Comparison of ENCODE assay signal across 1 cellular context in genomic region chr3:16309558-16309957, GRCh38.
TF ChIP-seq lines count a peak whose summit lies in the region.

No MANE protein-coding gene starts in this region.

TF ChIP-seq in K562, 482 proteins besides CTCF, POLR2A, EP300 and RAD21 (continued from another document and continues in another):
- TF ChIP-seq, protein P1, sequence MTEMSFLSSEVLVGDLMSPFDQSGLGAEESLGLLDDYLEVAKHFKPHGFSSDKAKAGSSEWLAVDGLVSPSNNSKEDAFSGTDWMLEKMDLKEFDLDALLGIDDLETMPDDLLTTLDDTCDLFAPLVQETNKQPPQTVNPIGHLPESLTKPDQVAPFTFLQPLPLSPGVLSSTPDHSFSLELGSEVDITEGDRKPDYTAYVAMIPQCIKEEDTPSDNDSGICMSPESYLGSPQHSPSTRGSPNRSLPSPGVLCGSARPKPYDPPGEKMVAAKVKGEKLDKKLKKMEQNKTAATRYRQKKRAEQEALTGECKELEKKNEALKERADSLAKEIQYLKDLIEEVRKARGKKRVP (CRISPR knock-in tag; IDR thresholded peaks at IDR 0.05): no peak
- TF ChIP-seq CBX5 (IDR thresholded peaks at IDR 0.05; ENCODE audit: borderline replicate concordance, low read depth) (no peak), MCM7 (IDR thresholded peaks at IDR 0.05) (no peak), PATZ1 (CRISPR knock-in tag; IDR thresholded peaks at IDR 0.05; ENCODE audit: borderline replicate concordance) (no peak), GTF2F1 (IDR thresholded peaks at IDR 0.05; ENCODE audit: low read depth, low read length) (no peak), SOX6 (IDR thresholded peaks at IDR 0.05) (peak; percentile 66; the same call in 1 of the 2 replicates), ZNF23 (CRISPR knock-in tag; IDR thresholded peaks at IDR 0.05) (no peak), ZNF696 (CRISPR knock-in tag; conservative IDR thresholded peaks at IDR 0.05) (no peak), GABPA (tag; conservative IDR thresholded peaks at IDR 0.05; ENCODE audit: low read depth) (0 out of 2 replicates have a peak, but pooled peaks have one; percentile 44), RBM25 (IDR thresholded peaks at IDR 0.05; ENCODE audit: low read depth, low read length, severe bottlenecking) (no peak), SAFB (IDR thresholded peaks at IDR 0.05; ENCODE audit: borderline replicate concordance, low read depth, low read length) (no peak), STAT5B (CRISPR knock-in tag; IDR thresholded peaks at IDR 0.05) (no peak), CGGBP1 (CRISPR knock-in tag; IDR thresholded peaks at IDR 0.05) (no peak), ARID1B (IDR thresholded peaks at IDR 0.05) (peak; percentile 94), SMC3 (conservative IDR thresholded peaks at IDR 0.05; ENCODE audit: insufficient read depth, low read depth, low read length) (no peak), MYC (IDR thresholded peaks at IDR 0.05; ENCODE audit: low read depth, low read length) (peak; percentile 31; the same call in 1 of the 2 replicates), MYC (CRISPR knock-in tag; IDR thresholded peaks at IDR 0.05; ENCODE audit: borderline replicate concordance, low read depth) (no peak), GATAD2A (IDR thresholded peaks at IDR 0.05) (0 out of 2 replicates have a peak, but pooled peaks have one; percentile 59), RBM14 (IDR thresholded peaks at IDR 0.05; ENCODE audit: borderline replicate concordance, insufficient read depth, low read depth, low read length) (no peak), TFAM (CRISPR knock-in tag; conservative IDR thresholded peaks at IDR 0.05) (no peak), ZNF699 (CRISPR knock-in tag; IDR thresholded peaks at IDR 0.05; ENCODE audit: insufficient replicate concordance) (no peak), SNAPC5 (CRISPR knock-in tag; IDR thresholded peaks at IDR 0.05) (no peak), ELF1 (tag; IDR thresholded peaks at IDR 0.05) (no peak), ZBED1 (IDR thresholded peaks at IDR 0.05) (no peak), ZNF133 (CRISPR knock-in tag; IDR thresholded peaks at IDR 0.05) (no peak), ZC3H11A (IDR thresholded peaks at IDR 0.05; ENCODE audit: low read depth, low read length) (no peak), ETS2 (tag; IDR thresholded peaks at IDR 0.05; ENCODE audit: borderline replicate concordance, poor library complexity, severe bottlenecking) (no peak), NR1H2 (CRISPR knock-in tag; IDR thresholded peaks at IDR 0.05) (no peak), TEAD4 (IDR thresholded peaks at IDR 0.05; ENCODE audit: low read length) (peak; percentile 77), TEAD4 (CRISPR knock-in tag; IDR thresholded peaks at IDR 0.05; ENCODE audit: borderline replicate concordance) (no peak), SP1 (CRISPR knock-in tag; IDR thresholded peaks at IDR 0.05) (0 out of 2 replicates have a peak, but pooled peaks have one; percentile 34), ZBTB49 (CRISPR knock-in tag; IDR thresholded peaks at IDR 0.05; ENCODE audit: borderline replicate concordance) (no peak), HNRNPK (IDR thresholded peaks at IDR 0.05; ENCODE audit: low read depth, low read length, poor library complexity, severe bottlenecking) (no peak), ZNF512 (tag; IDR thresholded peaks at IDR 0.05) (no peak)
- TF ChIP-seq, protein P2, sequence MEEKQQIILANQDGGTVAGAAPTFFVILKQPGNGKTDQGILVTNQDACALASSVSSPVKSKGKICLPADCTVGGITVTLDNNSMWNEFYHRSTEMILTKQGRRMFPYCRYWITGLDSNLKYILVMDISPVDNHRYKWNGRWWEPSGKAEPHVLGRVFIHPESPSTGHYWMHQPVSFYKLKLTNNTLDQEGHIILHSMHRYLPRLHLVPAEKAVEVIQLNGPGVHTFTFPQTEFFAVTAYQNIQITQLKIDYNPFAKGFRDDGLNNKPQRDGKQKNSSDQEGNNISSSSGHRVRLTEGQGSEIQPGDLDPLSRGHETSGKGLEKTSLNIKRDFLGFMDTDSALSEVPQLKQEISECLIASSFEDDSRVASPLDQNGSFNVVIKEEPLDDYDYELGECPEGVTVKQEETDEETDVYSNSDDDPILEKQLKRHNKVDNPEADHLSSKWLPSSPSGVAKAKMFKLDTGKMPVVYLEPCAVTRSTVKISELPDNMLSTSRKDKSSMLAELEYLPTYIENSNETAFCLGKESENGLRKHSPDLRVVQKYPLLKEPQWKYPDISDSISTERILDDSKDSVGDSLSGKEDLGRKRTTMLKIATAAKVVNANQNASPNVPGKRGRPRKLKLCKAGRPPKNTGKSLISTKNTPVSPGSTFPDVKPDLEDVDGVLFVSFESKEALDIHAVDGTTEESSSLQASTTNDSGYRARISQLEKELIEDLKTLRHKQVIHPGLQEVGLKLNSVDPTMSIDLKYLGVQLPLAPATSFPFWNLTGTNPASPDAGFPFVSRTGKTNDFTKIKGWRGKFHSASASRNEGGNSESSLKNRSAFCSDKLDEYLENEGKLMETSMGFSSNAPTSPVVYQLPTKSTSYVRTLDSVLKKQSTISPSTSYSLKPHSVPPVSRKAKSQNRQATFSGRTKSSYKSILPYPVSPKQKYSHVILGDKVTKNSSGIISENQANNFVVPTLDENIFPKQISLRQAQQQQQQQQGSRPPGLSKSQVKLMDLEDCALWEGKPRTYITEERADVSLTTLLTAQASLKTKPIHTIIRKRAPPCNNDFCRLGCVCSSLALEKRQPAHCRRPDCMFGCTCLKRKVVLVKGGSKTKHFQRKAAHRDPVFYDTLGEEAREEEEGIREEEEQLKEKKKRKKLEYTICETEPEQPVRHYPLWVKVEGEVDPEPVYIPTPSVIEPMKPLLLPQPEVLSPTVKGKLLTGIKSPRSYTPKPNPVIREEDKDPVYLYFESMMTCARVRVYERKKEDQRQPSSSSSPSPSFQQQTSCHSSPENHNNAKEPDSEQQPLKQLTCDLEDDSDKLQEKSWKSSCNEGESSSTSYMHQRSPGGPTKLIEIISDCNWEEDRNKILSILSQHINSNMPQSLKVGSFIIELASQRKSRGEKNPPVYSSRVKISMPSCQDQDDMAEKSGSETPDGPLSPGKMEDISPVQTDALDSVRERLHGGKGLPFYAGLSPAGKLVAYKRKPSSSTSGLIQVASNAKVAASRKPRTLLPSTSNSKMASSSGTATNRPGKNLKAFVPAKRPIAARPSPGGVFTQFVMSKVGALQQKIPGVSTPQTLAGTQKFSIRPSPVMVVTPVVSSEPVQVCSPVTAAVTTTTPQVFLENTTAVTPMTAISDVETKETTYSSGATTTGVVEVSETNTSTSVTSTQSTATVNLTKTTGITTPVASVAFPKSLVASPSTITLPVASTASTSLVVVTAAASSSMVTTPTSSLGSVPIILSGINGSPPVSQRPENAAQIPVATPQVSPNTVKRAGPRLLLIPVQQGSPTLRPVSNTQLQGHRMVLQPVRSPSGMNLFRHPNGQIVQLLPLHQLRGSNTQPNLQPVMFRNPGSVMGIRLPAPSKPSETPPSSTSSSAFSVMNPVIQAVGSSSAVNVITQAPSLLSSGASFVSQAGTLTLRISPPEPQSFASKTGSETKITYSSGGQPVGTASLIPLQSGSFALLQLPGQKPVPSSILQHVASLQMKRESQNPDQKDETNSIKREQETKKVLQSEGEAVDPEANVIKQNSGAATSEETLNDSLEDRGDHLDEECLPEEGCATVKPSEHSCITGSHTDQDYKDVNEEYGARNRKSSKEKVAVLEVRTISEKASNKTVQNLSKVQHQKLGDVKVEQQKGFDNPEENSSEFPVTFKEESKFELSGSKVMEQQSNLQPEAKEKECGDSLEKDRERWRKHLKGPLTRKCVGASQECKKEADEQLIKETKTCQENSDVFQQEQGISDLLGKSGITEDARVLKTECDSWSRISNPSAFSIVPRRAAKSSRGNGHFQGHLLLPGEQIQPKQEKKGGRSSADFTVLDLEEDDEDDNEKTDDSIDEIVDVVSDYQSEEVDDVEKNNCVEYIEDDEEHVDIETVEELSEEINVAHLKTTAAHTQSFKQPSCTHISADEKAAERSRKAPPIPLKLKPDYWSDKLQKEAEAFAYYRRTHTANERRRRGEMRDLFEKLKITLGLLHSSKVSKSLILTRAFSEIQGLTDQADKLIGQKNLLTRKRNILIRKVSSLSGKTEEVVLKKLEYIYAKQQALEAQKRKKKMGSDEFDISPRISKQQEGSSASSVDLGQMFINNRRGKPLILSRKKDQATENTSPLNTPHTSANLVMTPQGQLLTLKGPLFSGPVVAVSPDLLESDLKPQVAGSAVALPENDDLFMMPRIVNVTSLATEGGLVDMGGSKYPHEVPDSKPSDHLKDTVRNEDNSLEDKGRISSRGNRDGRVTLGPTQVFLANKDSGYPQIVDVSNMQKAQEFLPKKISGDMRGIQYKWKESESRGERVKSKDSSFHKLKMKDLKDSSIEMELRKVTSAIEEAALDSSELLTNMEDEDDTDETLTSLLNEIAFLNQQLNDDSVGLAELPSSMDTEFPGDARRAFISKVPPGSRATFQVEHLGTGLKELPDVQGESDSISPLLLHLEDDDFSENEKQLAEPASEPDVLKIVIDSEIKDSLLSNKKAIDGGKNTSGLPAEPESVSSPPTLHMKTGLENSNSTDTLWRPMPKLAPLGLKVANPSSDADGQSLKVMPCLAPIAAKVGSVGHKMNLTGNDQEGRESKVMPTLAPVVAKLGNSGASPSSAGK (IDR thresholded peaks at IDR 0.05): 0 out of 2 replicates have a peak, but pooled peaks have one; percentile 22
- TF ChIP-seq, protein P3, sequence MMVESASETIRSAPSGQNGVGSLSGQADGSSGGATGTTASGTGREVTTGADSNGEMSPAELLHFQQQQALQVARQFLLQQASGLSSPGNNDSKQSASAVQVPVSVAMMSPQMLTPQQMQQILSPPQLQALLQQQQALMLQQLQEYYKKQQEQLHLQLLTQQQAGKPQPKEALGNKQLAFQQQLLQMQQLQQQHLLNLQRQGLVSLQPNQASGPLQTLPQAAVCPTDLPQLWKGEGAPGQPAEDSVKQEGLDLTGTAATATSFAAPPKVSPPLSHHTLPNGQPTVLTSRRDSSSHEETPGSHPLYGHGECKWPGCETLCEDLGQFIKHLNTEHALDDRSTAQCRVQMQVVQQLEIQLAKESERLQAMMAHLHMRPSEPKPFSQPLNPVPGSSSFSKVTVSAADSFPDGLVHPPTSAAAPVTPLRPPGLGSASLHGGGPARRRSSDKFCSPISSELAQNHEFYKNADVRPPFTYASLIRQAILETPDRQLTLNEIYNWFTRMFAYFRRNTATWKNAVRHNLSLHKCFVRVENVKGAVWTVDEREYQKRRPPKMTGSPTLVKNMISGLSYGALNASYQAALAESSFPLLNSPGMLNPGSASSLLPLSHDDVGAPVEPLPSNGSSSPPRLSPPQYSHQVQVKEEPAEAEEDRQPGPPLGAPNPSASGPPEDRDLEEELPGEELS (CRISPR knock-in tag; IDR thresholded peaks at IDR 0.05; ENCODE audit: borderline replicate concordance): no peak
- TF ChIP-seq, protein P4, sequence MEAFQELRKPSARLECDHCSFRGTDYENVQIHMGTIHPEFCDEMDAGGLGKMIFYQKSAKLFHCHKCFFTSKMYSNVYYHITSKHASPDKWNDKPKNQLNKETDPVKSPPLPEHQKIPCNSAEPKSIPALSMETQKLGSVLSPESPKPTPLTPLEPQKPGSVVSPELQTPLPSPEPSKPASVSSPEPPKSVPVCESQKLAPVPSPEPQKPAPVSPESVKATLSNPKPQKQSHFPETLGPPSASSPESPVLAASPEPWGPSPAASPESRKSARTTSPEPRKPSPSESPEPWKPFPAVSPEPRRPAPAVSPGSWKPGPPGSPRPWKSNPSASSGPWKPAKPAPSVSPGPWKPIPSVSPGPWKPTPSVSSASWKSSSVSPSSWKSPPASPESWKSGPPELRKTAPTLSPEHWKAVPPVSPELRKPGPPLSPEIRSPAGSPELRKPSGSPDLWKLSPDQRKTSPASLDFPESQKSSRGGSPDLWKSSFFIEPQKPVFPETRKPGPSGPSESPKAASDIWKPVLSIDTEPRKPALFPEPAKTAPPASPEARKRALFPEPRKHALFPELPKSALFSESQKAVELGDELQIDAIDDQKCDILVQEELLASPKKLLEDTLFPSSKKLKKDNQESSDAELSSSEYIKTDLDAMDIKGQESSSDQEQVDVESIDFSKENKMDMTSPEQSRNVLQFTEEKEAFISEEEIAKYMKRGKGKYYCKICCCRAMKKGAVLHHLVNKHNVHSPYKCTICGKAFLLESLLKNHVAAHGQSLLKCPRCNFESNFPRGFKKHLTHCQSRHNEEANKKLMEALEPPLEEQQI (IDR thresholded peaks at IDR 0.05): no peak
